Comparison of ENCODE assay signal across 1 cellular context in the genomic region with DNA sequence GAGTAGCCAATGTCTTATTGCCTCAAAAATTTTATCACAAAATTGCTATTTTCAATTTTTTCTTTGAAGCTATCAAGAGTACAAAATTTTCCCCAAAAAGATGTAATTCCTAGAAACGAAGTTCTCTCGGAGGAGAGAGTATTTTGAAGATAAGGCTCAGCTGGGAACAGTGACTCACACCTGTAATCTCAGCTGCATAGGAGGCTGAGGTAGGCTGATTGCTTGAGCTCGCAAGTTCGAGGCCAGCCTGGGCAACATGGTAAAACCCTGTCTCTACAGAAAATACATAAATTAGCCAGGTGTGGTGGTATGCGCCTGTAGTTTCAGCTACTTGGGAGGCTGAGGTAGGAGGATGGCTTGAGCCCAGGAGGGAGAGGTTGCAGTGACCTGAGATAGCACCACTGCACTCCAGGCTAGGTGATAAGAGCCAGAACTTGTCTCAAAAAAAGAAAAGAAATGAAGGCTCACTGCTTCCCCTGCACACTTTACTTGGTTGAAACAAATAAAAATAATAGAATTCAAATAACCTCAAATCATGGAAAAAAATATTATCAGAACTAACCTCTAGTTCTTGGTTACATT.
TF ChIP-seq lines count a peak whose summit lies in the region.

No MANE protein-coding gene starts in this region.

TF ChIP-seq in K562, 482 proteins besides CTCF, POLR2A, EP300 and RAD21 (continued from another document and continues in another):
- TF ChIP-seq CBFA2T2 (conservative IDR thresholded peaks at IDR 0.05) = peak; percentile 55
- TF ChIP-seq SUPT5H (IDR thresholded peaks at IDR 0.05) = no peak
- TF ChIP-seq SMARCE1 (IDR thresholded peaks at IDR 0.05) = peak; percentile 85
- no peak for TF ChIP-seq PHB2 (IDR thresholded peaks at IDR 0.05; ENCODE audit: low read depth)
- TF ChIP-seq SMARCC2 (IDR thresholded peaks at IDR 0.05; ENCODE audit: low read depth) = peak; percentile 24; the same call in 1 of the 2 replicates
- peak; percentile 45; the same call in 1 of the 2 replicates for TF ChIP-seq POLR2AphosphoS5 (IDR thresholded peaks at IDR 0.05; ENCODE audit: control insufficient read depth, insufficient read depth, low read depth, low read length)
- TF ChIP-seq MAFG (tag; conservative IDR thresholded peaks at IDR 0.05) = no peak
- peak; percentile 56 for TF ChIP-seq TEAD4 (IDR thresholded peaks at IDR 0.05; ENCODE audit: low read length)
- TF ChIP-seq TEAD4 (CRISPR knock-in tag; IDR thresholded peaks at IDR 0.05; ENCODE audit: borderline replicate concordance) = no peak
- TF ChIP-seq ZNF785 (CRISPR knock-in tag; IDR thresholded peaks at IDR 0.05) = no peak
- TF ChIP-seq, protein P1, sequence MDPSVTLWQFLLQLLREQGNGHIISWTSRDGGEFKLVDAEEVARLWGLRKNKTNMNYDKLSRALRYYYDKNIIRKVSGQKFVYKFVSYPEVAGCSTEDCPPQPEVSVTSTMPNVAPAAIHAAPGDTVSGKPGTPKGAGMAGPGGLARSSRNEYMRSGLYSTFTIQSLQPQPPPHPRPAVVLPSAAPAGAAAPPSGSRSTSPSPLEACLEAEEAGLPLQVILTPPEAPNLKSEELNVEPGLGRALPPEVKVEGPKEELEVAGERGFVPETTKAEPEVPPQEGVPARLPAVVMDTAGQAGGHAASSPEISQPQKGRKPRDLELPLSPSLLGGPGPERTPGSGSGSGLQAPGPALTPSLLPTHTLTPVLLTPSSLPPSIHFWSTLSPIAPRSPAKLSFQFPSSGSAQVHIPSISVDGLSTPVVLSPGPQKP (CRISPR knock-in tag; IDR thresholded peaks at IDR 0.05) = no peak
- no peak for TF ChIP-seq ZBED1 (IDR thresholded peaks at IDR 0.05)
- TF ChIP-seq ZNF551 (CRISPR knock-in tag; IDR thresholded peaks at IDR 0.05) = no peak
- TF ChIP-seq, protein P2, sequence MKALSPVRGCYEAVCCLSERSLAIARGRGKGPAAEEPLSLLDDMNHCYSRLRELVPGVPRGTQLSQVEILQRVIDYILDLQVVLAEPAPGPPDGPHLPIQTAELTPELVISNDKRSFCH (CRISPR knock-in tag; IDR thresholded peaks at IDR 0.05) = no peak
- TF ChIP-seq, protein P2 (tag; IDR thresholded peaks at IDR 0.05) = no peak
- TF ChIP-seq ARNT (IDR thresholded peaks at IDR 0.05) = 0 out of 4 replicates have a peak, but pooled peaks of 1 of the 2 experiments have one; percentile 15
- TF ChIP-seq CC2D1A (IDR thresholded peaks at IDR 0.05) = peak; percentile 66; the same call in 1 of the 2 replicates
- TF ChIP-seq, protein P3, sequence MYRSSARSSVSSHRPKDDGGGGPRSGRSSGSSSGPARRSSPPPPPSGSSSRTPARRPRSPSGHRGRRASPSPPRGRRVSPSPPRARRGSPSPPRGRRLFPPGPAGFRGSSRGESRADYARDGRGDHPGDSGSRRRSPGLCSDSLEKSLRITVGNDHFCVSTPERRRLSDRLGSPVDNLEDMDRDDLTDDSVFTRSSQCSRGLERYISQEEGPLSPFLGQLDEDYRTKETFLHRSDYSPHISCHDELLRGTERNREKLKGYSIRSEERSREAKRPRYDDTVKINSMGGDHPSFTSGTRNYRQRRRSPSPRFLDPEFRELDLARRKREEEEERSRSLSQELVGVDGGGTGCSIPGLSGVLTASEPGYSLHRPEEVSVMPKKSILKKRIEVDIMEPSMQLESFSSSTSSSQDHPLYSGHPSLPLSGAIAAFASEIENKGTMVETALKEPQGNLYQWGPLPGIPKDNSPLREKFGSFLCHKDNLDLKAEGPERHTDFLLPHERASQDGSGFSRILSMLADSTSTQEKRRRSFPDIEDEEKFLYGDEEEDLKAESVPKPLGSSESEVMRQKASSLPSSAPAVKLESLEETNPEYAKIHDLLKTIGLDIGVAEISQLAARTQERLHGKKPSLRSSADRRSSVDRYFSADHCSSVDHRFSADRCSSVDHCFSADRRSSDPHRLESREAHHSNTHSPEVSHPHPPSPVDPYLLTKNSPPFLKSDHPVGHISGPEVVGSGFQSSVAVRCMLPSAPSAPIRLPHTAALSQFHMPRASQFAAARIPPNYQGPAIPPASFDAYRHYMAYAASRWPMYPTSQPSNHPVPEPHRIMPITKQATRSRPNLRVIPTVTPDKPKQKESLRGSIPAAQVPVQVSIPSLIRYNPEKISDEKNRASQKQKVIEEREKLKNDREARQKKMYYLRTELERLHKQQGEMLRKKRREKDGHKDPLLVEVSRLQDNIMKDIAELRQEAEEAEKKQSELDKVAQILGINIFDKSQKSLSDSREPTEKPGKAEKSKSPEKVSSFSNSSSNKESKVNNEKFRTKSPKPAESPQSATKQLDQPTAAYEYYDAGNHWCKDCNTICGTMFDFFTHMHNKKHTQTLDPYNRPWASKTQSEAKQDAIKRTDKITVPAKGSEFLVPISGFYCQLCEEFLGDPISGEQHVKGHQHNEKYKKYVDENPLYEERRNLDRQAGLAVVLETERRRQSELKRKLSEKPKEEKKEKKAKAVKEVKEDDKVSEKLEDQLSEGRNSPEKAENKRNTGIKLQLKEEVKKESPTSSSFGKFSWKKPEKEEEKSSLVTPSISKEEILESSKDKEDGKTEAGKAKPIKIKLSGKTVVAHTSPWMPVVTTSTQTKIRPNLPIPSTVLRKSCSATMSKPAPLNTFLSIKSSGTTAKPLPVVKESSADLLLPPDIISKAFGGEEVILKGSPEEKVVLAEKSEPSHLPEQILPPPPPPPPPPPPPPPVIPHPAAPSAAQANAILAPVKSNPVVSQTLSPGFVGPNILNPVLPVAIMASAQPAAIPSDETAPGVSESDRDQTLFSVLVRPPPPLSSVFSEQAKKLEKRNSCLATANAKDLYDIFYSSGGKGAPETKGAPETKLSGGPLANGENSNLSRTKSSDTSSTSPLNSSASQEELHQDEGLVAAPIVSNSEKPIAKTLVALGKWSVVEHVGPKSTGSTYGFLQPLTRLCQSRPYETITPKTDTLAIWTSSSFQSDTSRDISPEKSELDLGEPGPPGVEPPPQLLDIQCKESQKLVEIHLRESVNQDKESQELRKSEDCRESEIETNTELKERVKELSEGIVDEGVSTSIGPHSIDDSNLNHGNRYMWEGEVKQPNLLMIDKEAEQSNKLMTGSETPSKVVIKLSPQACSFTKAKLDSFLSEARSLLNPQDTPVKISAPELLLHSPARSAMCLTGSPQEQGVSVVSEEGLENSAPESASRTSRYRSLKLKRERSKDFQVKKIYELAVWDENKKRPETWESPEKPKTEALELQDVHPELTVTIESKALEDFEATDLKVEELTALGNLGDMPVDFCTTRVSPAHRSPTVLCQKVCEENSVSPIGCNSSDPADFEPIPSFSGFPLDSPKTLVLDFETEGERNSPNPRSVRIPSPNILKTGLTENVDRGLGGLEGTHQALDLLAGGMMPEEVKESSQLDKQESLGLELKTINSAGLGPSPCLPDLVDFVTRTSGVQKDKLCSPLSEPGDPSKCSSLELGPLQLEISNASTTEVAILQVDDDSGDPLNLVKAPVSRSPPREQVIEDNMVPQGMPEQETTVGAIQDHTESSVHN (IDR thresholded peaks at IDR 0.05; ENCODE audit: borderline replicate concordance in 1 of 2, low read depth in 1 of 2) = no peak
- TF ChIP-seq HMGN3 (IDR thresholded peaks at IDR 0.05; ENCODE audit: borderline replicate concordance, extremely low read depth, insufficient read length, low read depth, low read length) = no peak
- TF ChIP-seq, protein P4, sequence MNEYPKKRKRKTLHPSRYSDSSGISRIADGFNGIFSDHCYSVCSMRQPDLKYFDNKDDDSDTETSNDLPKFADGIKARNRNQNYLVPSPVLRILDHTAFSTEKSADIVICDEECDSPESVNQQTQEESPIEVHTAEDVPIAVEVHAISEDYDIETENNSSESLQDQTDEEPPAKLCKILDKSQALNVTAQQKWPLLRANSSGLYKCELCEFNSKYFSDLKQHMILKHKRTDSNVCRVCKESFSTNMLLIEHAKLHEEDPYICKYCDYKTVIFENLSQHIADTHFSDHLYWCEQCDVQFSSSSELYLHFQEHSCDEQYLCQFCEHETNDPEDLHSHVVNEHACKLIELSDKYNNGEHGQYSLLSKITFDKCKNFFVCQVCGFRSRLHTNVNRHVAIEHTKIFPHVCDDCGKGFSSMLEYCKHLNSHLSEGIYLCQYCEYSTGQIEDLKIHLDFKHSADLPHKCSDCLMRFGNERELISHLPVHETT (CRISPR knock-in tag; conservative IDR thresholded peaks at IDR 0.05 in 1 of 2, IDR thresholded peaks at IDR 0.05 in 1 of 2) = no peak
- no peak for TF ChIP-seq PRPF4 (IDR thresholded peaks at IDR 0.05; ENCODE audit: insufficient read depth, low read depth, low read length, poor library complexity, severe bottlenecking)
- TF ChIP-seq TCF7L2 (IDR thresholded peaks at IDR 0.05; ENCODE audit: low read depth, low read length) = no peak
- TF ChIP-seq ZC3H8 (IDR thresholded peaks at IDR 0.05) = no peak
- no peak for TF ChIP-seq TAL1 (IDR thresholded peaks at IDR 0.05)
- no peak for TF ChIP-seq RBFOX2 (IDR thresholded peaks at IDR 0.05; ENCODE audit: low read depth, low read length)
- no peak for TF ChIP-seq HNRNPH1 (optimal IDR thresholded peaks at IDR 0.05; ENCODE audit: low read depth, low read length)
- TF ChIP-seq ZNF12 (CRISPR knock-in tag; IDR thresholded peaks at IDR 0.05) = no peak
- TF ChIP-seq, protein P5, sequence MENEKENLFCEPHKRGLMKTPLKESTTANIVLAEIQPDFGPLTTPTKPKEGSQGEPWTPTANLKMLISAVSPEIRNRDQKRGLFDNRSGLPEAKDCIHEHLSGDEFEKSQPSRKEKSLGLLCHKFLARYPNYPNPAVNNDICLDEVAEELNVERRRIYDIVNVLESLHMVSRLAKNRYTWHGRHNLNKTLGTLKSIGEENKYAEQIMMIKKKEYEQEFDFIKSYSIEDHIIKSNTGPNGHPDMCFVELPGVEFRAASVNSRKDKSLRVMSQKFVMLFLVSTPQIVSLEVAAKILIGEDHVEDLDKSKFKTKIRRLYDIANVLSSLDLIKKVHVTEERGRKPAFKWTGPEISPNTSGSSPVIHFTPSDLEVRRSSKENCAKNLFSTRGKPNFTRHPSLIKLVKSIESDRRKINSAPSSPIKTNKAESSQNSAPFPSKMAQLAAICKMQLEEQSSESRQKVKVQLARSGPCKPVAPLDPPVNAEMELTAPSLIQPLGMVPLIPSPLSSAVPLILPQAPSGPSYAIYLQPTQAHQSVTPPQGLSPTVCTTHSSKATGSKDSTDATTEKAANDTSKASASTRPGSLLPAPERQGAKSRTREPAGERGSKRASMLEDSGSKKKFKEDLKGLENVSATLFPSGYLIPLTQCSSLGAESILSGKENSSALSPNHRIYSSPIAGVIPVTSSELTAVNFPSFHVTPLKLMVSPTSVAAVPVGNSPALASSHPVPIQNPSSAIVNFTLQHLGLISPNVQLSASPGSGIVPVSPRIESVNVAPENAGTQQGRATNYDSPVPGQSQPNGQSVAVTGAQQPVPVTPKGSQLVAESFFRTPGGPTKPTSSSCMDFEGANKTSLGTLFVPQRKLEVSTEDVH (IDR thresholded peaks at IDR 0.05; ENCODE audit: low read depth, partially characterized antibody) = no peak
- TF ChIP-seq, protein P6, sequence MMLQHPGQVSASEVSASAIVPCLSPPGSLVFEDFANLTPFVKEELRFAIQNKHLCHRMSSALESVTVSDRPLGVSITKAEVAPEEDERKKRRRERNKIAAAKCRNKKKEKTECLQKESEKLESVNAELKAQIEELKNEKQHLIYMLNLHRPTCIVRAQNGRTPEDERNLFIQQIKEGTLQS (IDR thresholded peaks at IDR 0.05) = peak; percentile 86
- TF ChIP-seq, protein P6 (CRISPR knock-in tag; conservative IDR thresholded peaks at IDR 0.05) = no peak; the same call in 1 of the 2 replicates
- no peak for TF ChIP-seq KLF16 (IDR thresholded peaks at IDR 0.05)
- TF ChIP-seq SMAD2 (IDR thresholded peaks at IDR 0.05; ENCODE audit: low read depth, low read length) = no peak
- TF ChIP-seq, protein P7, sequence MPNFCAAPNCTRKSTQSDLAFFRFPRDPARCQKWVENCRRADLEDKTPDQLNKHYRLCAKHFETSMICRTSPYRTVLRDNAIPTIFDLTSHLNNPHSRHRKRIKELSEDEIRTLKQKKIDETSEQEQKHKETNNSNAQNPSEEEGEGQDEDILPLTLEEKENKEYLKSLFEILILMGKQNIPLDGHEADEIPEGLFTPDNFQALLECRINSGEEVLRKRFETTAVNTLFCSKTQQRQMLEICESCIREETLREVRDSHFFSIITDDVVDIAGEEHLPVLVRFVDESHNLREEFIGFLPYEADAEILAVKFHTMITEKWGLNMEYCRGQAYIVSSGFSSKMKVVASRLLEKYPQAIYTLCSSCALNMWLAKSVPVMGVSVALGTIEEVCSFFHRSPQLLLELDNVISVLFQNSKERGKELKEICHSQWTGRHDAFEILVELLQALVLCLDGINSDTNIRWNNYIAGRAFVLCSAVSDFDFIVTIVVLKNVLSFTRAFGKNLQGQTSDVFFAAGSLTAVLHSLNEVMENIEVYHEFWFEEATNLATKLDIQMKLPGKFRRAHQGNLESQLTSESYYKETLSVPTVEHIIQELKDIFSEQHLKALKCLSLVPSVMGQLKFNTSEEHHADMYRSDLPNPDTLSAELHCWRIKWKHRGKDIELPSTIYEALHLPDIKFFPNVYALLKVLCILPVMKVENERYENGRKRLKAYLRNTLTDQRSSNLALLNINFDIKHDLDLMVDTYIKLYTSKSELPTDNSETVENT (CRISPR knock-in tag; IDR thresholded peaks at IDR 0.05) = no peak
- no peak for TF ChIP-seq STAG1 (CRISPR knock-in tag; IDR thresholded peaks at IDR 0.05; ENCODE audit: borderline replicate concordance)
- TF ChIP-seq MCM7 (IDR thresholded peaks at IDR 0.05) = no peak
- TF ChIP-seq BRF1 (IDR thresholded peaks at IDR 0.05; ENCODE audit: borderline replicate concordance, extremely low read depth, insufficient read length) = no peak
- no peak for TF ChIP-seq KLF1 (tag; IDR thresholded peaks at IDR 0.05)
- TF ChIP-seq, protein P8, sequence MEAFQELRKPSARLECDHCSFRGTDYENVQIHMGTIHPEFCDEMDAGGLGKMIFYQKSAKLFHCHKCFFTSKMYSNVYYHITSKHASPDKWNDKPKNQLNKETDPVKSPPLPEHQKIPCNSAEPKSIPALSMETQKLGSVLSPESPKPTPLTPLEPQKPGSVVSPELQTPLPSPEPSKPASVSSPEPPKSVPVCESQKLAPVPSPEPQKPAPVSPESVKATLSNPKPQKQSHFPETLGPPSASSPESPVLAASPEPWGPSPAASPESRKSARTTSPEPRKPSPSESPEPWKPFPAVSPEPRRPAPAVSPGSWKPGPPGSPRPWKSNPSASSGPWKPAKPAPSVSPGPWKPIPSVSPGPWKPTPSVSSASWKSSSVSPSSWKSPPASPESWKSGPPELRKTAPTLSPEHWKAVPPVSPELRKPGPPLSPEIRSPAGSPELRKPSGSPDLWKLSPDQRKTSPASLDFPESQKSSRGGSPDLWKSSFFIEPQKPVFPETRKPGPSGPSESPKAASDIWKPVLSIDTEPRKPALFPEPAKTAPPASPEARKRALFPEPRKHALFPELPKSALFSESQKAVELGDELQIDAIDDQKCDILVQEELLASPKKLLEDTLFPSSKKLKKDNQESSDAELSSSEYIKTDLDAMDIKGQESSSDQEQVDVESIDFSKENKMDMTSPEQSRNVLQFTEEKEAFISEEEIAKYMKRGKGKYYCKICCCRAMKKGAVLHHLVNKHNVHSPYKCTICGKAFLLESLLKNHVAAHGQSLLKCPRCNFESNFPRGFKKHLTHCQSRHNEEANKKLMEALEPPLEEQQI (IDR thresholded peaks at IDR 0.05) = peak; percentile 86; the same call in 1 of the 2 replicates
- no peak for TF ChIP-seq MEIS2 (IDR thresholded peaks at IDR 0.05; ENCODE audit: partially characterized antibody)
